ENCODE assay signal across 22 cellular contexts in the genomic region with DNA sequence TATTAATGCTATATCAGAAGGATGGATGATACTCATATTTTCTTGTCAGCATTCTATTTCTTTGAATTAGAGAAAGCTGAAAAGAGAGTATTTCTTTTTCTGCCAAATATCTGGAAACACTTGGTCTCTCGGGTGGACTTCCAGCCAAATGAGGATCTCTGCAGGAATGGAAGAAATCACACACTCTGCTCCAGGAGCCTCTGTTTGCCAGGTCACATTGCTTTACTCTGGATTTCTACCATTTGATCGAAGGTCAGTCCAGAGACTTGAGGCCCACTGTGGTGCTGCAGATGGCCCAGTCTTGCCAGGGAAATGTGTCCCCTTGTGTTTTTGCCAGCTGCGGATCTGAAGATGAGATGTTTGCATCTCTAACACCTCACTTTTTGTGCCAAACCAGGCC.
DNase-seq lines count a peak whose midpoint lies in the region; ATAC-seq, FAIRE-seq and TF ChIP-seq lines count a peak whose summit lies in the region.
"Had no signal": no experiment of that assay in that cellular context is flagged by ENCODE, and none has a peak within 500 bp of the region (broad histone marks: within the 10 kb centered on the region; RNA-seq: fewer than 3 reads in every experiment).

No MANE protein-coding gene starts in this region.

- H4K20me1 ChIP-seq in PC-3 (ENCODE audit: low read length), result no peaks in the 10 kb centered on the region
- H4K20me1 ChIP-seq in keratinocyte (ENCODE audit: control insufficient read depth, extremely low read depth, insufficient read depth, low read length), result no peaks in the 10 kb centered on the region

- H3K9me1 ChIP-seq in keratinocyte (ENCODE audit: control insufficient read depth, extremely low read depth, insufficient read depth, low read length), result no peaks in the 10 kb centered on the region

- dilution Hi-C loops in keratinocyte (cut with MboI; ENCODE audit: extremely low pct_ligation_motif_present, low sequenced_read_pairs), result no loop called here

- H3K27me3 ChIP-seq in PC-3 (ENCODE audit: low read length), result no peaks in the 10 kb centered on the region
- no peaks in the 10 kb centered on the region for H3K27me3 ChIP-seq in keratinocyte (ENCODE audit: control insufficient read depth, extremely low read depth, insufficient read depth, low read length)
- H3K27me3 ChIP-seq in sigmoid colon, result no peaks in the 10 kb centered on the region
- H3K27me3 ChIP-seq: BE2C had no signal

- H3K4me1 Mint-ChIP-seq in chondrocyte (ENCODE audit: low read depth), result peaks cover 24% of the 10 kb centered on the region

- H3K4me2 ChIP-seq in PC-3 (ENCODE audit: low read length) (no peak overlapping the region), keratinocyte (ENCODE audit: control insufficient read depth, extremely low read depth, insufficient read depth, low read depth, low read length) (no peak overlapping the region)

- TF ChIP-seq CTCF in PC-3 (conservative IDR thresholded peaks at IDR 0.05; ENCODE audit: low read depth, low read length) (no peak), chondrocyte (IDR thresholded peaks at IDR 0.05) (no peak), keratinocyte (optimal IDR thresholded peaks at IDR 0.05 in 1 of 3, IDR thresholded peaks at IDR 0.05 in 1 of 3, conservative IDR thresholded peaks at IDR 0.05 in 1 of 3; ENCODE audit: extremely low read depth in 1 of 3, insufficient read depth in 2 of 3, low read length in 3 of 3) (no peak), sigmoid colon (IDR thresholded peaks at IDR 0.05) (no peak), mucosa of descending colon (IDR thresholded peaks at IDR 0.05) (no peak)

- no peak for FAIRE-seq in keratinocyte (lab: Jason Lieb, UNC)
- FAIRE-seq: A204.1, GM12878, GM19239, H1 had no signal

- H3K9me3 Mint-ChIP-seq in chondrocyte (ENCODE audit: low read depth), result no peaks in the 10 kb centered on the region

- ATAC-seq in PC-3 (no peak), sciatic nerve (peak; percentile 96), HG02610 (IDR thresholded peaks at IDR 0.05; ENCODE audit: unreplicated experiment) (no peak), mucosa of descending colon (no peak)

- no peak overlapping the region for H2AFZ ChIP-seq in PC-3 (ENCODE audit: low read length)
- H2AFZ ChIP-seq in keratinocyte (ENCODE audit: control insufficient read depth, low read length), result no peak overlapping the region

- no TSS peak for BruUV-seq in PC-3 (replicated peaks; lab: Mats Ljungman, UMichigan)

- WGBS in sigmoid colon, 2 donors, result 90 to 93% methylated on average over 3 of the region's 3 CpGs

- no peak for TF ChIP-seq EP300 in sigmoid colon (IDR thresholded peaks at IDR 0.05)

- no peak overlapping the region for H3K9ac ChIP-seq in PC-3 (ENCODE audit: low read length)
- H3K9ac ChIP-seq in keratinocyte (ENCODE audit: control insufficient read depth, extremely low read depth, insufficient read depth, low read length), result no peak overlapping the region

- H3K36me3 ChIP-seq in PC-3 (ENCODE audit: low read depth, low read length) (no peaks in the 10 kb centered on the region), keratinocyte (ENCODE audit: control insufficient read depth in 2 of 2, extremely low read depth in 1 of 2, insufficient read depth in 2 of 2, low read length in 2 of 2) (no peaks in the 10 kb centered on the region), sigmoid colon (no peaks in the 10 kb centered on the region), mucosa of descending colon (ENCODE audit: low read depth) (no peaks in the 10 kb centered on the region)
- H3K36me3 ChIP-seq: BE2C had no signal

- CTCF ChIA-PET in PC-3 (lab: Charles Lee), result no interaction called here

- TF ChIP-seq POLR2A in sigmoid colon (IDR thresholded peaks at IDR 0.05), result no peak

- no peaks in the 10 kb centered on the region for H3K27me3 Mint-ChIP-seq in chondrocyte (ENCODE audit: low read depth)
- H3K27me3 Mint-ChIP-seq: CD4-positive, CD25-positive, alpha-beta regulatory T cell had no signal

- H3K79me2 ChIP-seq in PC-3 (ENCODE audit: low read length) (no peaks in the 10 kb centered on the region), keratinocyte (ENCODE audit: control insufficient read depth, insufficient read depth, low read length) (no peaks in the 10 kb centered on the region)

- no peaks in the 10 kb centered on the region for H3K36me3 Mint-ChIP-seq in chondrocyte (ENCODE audit: low read depth)
- H3K36me3 Mint-ChIP-seq: CD4-positive, CD25-positive, alpha-beta regulatory T cell; CD8-positive, alpha-beta memory T cell had no signal

- no peak for DNase-seq in PC-3
- DNase-seq in chondrocyte (ENCODE audit: low spot score), result no peak
- no peak for DNase-seq in keratinocyte (ENCODE audit: low read depth, low spot score)
- DNase-seq in sciatic nerve (ENCODE audit: low spot score), result no peak
- no peak for DNase-seq in sigmoid colon
- no peak for DNase-seq in mucosa of descending colon
- DNase-seq: ACHN; BE2C; C1 segment of cervical spinal cord; CD4-positive, CD25-positive, alpha-beta regulatory T cell; CD8-positive, alpha-beta memory T cell; COR-L47; DMS 273 treated with DMSO at 0.1 percent for 48 hours; DMS53; DND-41; EL; H9 had no signal

- H3K9me2 ChIP-seq in PC-3 (replicated peaks; ENCODE audit: low read length), result no peaks in the 10 kb centered on the region

- H3K4me1 ChIP-seq in PC-3 (ENCODE audit: insufficient read depth, low read length) (peaks cover 25% of the 10 kb centered on the region), keratinocyte (ENCODE audit: control insufficient read depth, extremely low read depth, insufficient read depth, low read length) (peaks cover 29% of the 10 kb centered on the region), sigmoid colon (no peaks in the 10 kb centered on the region), mucosa of descending colon (ENCODE audit: low read depth) (peaks cover 6% of the 10 kb centered on the region)

- H3K4me3 ChIP-seq in PC-3 (ENCODE audit: low read length), result no peak overlapping the region
- H3K4me3 ChIP-seq in keratinocyte (ENCODE audit: control insufficient read depth in 2 of 3, extremely low read depth in 1 of 3, insufficient read depth in 2 of 3, low read depth in 1 of 3, low read length in 3 of 3), result no peak overlapping the region
- H3K4me3 ChIP-seq in sigmoid colon, result no peak overlapping the region
- H3K4me3 ChIP-seq in mucosa of descending colon, result no peak overlapping the region
- H3K4me3 ChIP-seq: GM12878 had no signal

- H3K27ac Mint-ChIP-seq in chondrocyte (ENCODE audit: unreplicated experiment), result peak overlapping the region; percentile 39
- H3K27ac Mint-ChIP-seq: CD4-positive, CD25-positive, alpha-beta regulatory T cell; CD8-positive, alpha-beta memory T cell; H9 had no signal

- H3K4me3 Mint-ChIP-seq in chondrocyte (ENCODE audit: unreplicated experiment), result no peak overlapping the region
- H3K4me3 Mint-ChIP-seq: CD4-positive, CD25-positive, alpha-beta regulatory T cell; CD8-positive, alpha-beta memory T cell; H9 had no signal

- H3K9me3 ChIP-seq in PC-3 (ENCODE audit: low read length) (no peaks in the 10 kb centered on the region), keratinocyte (ENCODE audit: control insufficient read depth, low read depth, low read length) (no peaks in the 10 kb centered on the region), sigmoid colon (no peaks in the 10 kb centered on the region), mucosa of descending colon (no peaks in the 10 kb centered on the region)
- H3K9me3 ChIP-seq: BE2C had no signal

- intact Hi-C loops in PC-3 (cut with micrococcal nuclease), result no loop called here
- intact Hi-C loops in sciatic nerve (cut with DNase I), result no loop called here
- intact Hi-C loops in sigmoid colon (cut with DNase I), result no loop called here
- intact Hi-C loops in mucosa of descending colon (cut with DNase I, micrococcal nuclease), result no loop called here

- peaks cover 14% of the 10 kb centered on the region for H3F3A ChIP-seq in PC-3 (ENCODE audit: low read length, unreplicated experiment)

- H3K27ac ChIP-seq in PC-3 (ENCODE audit: low read length) (peak overlapping the region; percentile 87; the same call in 1 of the 2 replicates), keratinocyte (ENCODE audit: control insufficient read depth, insufficient read depth, low read length) (peak overlapping the region; percentile 26), sigmoid colon (no peak overlapping the region)

- POLR2A ChIA-PET in PC-3 (lab: Charles Lee; ENCODE audit: unreplicated experiment), result no interaction called here

Comparison
In these comparisons a context has a peak if more than half of its experiments do, and no peak if none do; other contexts are left out.
1. H3K27ac ChIP-seq: peak in PC-3 (single experiment) and keratinocyte (single experiment); none in sigmoid colon (0 of 4).